8 cellular contexts compared by ENCODE assay signal in genomic region chr7:128135275-128136214, GRCh38.
A peak's percentile ranks its signal among the peaks of the same experiment; 100 is the strongest.
DNase-seq lines count a peak whose midpoint lies in the region; ATAC-seq and TF ChIP-seq lines count a peak whose summit lies in the region.

No MANE protein-coding gene starts in this region.

- peak; percentile 55 for TF ChIP-seq CTCF in fibroblast of villous mesenchyme (IDR thresholded peaks at IDR 0.05; ENCODE audit: insufficient read depth, low read depth, low read length)

- peaks cover 0 to 2% of the 10 kb centered on the region in 2 donors for H3K9me3 ChIP-seq in neuronal stem cell (replicated peaks in 1 of 2; ENCODE audit: control insufficient read depth in 2 of 2, insufficient read depth in 1 of 2, low read depth in 1 of 2, low read length in 2 of 2)

- no peak overlapping the region for H4K91ac ChIP-seq in neuronal stem cell (ENCODE audit: low read depth, low read length, poor library complexity)

- peaks cover 2 to 53% (median 15%) of the 10 kb centered on the region in 3 experiments for H3K27me3 ChIP-seq in neuronal stem cell (ENCODE audit: control insufficient read depth in 3 of 3, insufficient read depth in 3 of 3, low read depth in 1 of 3, low read length in 3 of 3)

- peak overlapping the region; percentile 98 for H2BK15ac ChIP-seq in neuronal stem cell (ENCODE audit: low read length)

- H4K8ac ChIP-seq in neuronal stem cell (ENCODE audit: low read depth, low read length), result no peak overlapping the region

- H3K4me2 ChIP-seq in neuronal stem cell (ENCODE audit: insufficient read depth, low read length, poor library complexity, severe bottlenecking), result peak overlapping the region; percentile 94

- no peak overlapping the region for H2AK5ac ChIP-seq in neuronal stem cell (ENCODE audit: low read depth, low read length)

- peak overlapping the region; percentile 98 for H3K18ac ChIP-seq in neuronal stem cell (ENCODE audit: low read length)

- H3K79me1 ChIP-seq in neuronal stem cell (ENCODE audit: low read depth, low read length), result no peaks in the 10 kb centered on the region

- peak overlapping the region; percentile 62 for H3K4me3 ChIP-seq in fibroblast of villous mesenchyme (ENCODE audit: low read depth, low read length)
- H3K4me3 ChIP-seq in neuronal stem cell (ENCODE audit: low read length in 2 of 2), result peak overlapping the region; percentile 56 to 82

- peak overlapping the region; percentile 100 for H2AFZ ChIP-seq in neuronal stem cell (ENCODE audit: low read length)

- H3K4me1 ChIP-seq in neuronal stem cell (ENCODE audit: control insufficient read depth in 2 of 2, insufficient read depth in 1 of 2, low read depth in 1 of 2, low read length in 2 of 2), result peaks cover 7 to 8% of the 10 kb centered on the region in 2 donors

- no CpG with 5 or more reads among the region's 62 CpGs for WGBS in neuronal stem cell (ENCODE audit: extremely low coverage in 2 of 2, insufficient read length in 2 of 2, insufficient replicate concordance in 1 of 2), 2 donors

- peak overlapping the region; percentile 73 for H2BK12ac ChIP-seq in neuronal stem cell (ENCODE audit: low read length)

- peak overlapping the region; percentile 89 for H3K14ac ChIP-seq in neuronal stem cell (ENCODE audit: low read length)

- ATAC-seq in GM19328 (IDR thresholded peaks at IDR 0.05; ENCODE audit: unreplicated experiment) (peak; percentile 80), HG03442 (IDR thresholded peaks at IDR 0.05; ENCODE audit: unreplicated experiment) (peak; percentile 85)
- ATAC-seq in activated T-helper 17 cell treated with anti-CD3 and anti-CD28 coated beads, Interleukin-2, amount 50 U/mL, for 72 hours (replicated peaks), result peak; percentile 92

- H3K23ac ChIP-seq in neuronal stem cell (ENCODE audit: low read depth, low read length, poor library complexity), result peak overlapping the region; percentile 80

- peak overlapping the region; percentile 87 for H2BK5ac ChIP-seq in neuronal stem cell (ENCODE audit: low read length)

- H3K9me3 Mint-ChIP-seq in activated T-helper 17 cell treated with anti-CD3 and anti-CD28 coated beads, Interleukin-2, amount 50 U/mL, for 72 hours, result no peaks in the 10 kb centered on the region

- peak overlapping the region; percentile 71 for H3K4me3 Mint-ChIP-seq in activated T-helper 17 cell treated with anti-CD3 and anti-CD28 coated beads, Interleukin-2, amount 50 U/mL, for 72 hours

- DNase-seq in C1 segment of cervical spinal cord (lab: John Stamatoyannopoulos, UW), result peak in 9 of 14 donors; percentile 19 to 72 (median 35)
- peak; percentile 68 for DNase-seq in OCI-M1 (lab: John Stamatoyannopoulos, UW)
- peak; percentile 38 for DNase-seq in fibroblast of villous mesenchyme (ENCODE audit: low read depth)
- peak; percentile 70 for DNase-seq in neuronal stem cell (ENCODE audit: low spot score)
- peak; percentile 47 for DNase-seq in superior temporal gyrus (ENCODE audit: extremely low spot score)

- peaks cover 7% of the 10 kb centered on the region for H3K36me3 Mint-ChIP-seq in activated T-helper 17 cell treated with anti-CD3 and anti-CD28 coated beads, Interleukin-2, amount 50 U/mL, for 72 hours (ENCODE audit: low read depth)

- H2BK120ac ChIP-seq in neuronal stem cell (ENCODE audit: low read depth, low read length), result peak overlapping the region; percentile 61

- H3K27me3 Mint-ChIP-seq in activated T-helper 17 cell treated with anti-CD3 and anti-CD28 coated beads, Interleukin-2, amount 50 U/mL, for 72 hours, result peaks cover 47% of the 10 kb centered on the region

- peaks cover 8% of the 10 kb centered on the region for H3K4me1 Mint-ChIP-seq in activated T-helper 17 cell treated with anti-CD3 and anti-CD28 coated beads, Interleukin-2, amount 50 U/mL, for 72 hours

- no peak overlapping the region for H3K27ac Mint-ChIP-seq in activated T-helper 17 cell treated with anti-CD3 and anti-CD28 coated beads, Interleukin-2, amount 50 U/mL, for 72 hours

- no peaks in the 10 kb centered on the region for H3K36me3 ChIP-seq in neuronal stem cell (replicated peaks in 1 of 2; ENCODE audit: control insufficient read depth in 2 of 2, insufficient read depth in 2 of 2, low read length in 2 of 2)

- no peak overlapping the region for H3K27ac ChIP-seq in neuronal stem cell (replicated peaks; ENCODE audit: low read length)

- H3K4ac ChIP-seq in neuronal stem cell (ENCODE audit: low read length), result peak overlapping the region; percentile 23

- H3K9ac ChIP-seq in neuronal stem cell (ENCODE audit: low read depth, low read length, poor library complexity), result peak overlapping the region; percentile 91
